In the genomic region with DNA sequence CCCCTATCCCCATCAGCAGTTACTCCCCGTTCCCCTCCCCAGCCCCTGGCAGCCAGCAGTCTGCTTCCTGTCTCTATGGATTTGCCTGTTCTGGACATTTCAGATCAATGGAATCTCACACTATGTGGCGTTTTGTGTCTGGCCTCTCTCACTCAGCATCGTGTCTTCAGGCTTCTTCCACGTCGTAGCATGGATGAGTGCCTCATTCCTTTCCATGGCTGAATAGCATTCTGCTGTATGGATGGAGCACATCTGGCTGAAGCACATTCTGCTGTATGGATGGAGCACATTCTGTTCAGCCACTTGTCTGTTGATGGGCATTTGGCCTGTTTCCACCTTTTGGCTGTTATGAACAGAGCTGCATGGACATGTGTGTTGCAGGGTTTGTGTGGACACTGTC, we compare ENCODE assay signal across 1 cellular context.
TF ChIP-seq lines count a peak whose summit lies in the region.

No MANE protein-coding gene starts in this region.

TF ChIP-seq in WTC11, 78 proteins besides CTCF, POLR2A, EP300 and RAD21 (continued from another document):
- TF ChIP-seq, protein P1, sequence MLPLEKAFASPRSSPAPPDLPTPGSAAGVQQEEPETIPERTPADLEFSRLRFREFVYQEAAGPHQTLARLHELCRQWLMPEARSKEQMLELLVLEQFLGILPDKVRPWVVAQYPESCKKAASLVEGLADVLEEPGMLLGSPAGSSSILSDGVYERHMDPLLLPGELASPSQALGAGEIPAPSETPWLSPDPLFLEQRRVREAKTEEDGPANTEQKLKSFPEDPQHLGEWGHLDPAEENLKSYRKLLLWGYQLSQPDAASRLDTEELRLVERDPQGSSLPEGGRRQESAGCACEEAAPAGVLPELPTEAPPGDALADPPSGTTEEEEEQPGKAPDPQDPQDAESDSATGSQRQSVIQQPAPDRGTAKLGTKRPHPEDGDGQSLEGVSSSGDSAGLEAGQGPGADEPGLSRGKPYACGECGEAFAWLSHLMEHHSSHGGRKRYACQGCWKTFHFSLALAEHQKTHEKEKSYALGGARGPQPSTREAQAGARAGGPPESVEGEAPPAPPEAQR (CRISPR knock-in tag; IDR thresholded peaks at IDR 0.05) = no peak
- TF ChIP-seq CREM (CRISPR knock-in tag; IDR thresholded peaks at IDR 0.05) = no peak
TF ChIP-seq in WTC11: peak in this region for 0.
